Comparison of ENCODE assay signal across 8 cellular contexts in the genomic region with DNA sequence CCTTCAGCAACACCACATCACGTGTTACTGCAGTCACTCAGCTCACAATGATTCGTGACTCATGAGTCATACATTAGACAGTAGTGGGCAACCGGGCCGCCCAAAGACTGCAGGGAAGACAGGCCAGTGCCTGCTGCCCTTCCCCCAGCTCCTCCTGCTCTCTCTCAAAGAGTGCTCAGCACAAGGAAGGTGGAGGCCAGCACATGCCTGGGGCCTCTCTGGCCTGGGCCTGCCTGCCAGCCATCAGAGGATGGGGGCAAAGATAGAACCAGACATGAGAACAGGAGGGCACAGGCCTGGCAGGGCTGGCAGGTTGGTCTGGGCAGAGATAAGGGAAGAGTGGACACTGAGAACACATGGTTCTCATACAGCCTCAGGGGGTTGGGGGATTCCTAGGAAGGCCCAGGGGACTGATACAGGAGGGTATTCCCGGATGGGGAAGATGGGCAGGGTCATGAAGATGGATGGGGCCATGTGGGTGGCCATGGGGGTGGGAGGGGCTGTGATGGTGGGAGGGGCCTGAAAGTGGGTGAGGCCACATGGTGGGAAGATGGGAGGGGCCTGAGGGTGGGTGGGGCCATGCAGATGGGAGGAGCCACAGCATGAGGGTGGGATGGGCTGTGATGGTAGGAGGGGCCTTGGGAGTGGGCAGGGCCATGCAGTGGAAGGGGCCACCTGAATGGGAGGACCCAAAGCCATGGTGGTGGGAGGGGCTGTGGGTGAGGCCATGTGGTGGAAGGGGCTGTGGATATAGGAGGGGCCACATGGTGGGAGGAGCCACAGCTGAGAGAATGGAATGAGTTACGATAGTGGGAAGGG. TPM values are rescaled to one million over a fixed set of nuclear protein-coding genes. Genes with fewer than 3 reads are reported as not detected.
DNase-seq lines count a peak whose midpoint lies in the region; ATAC-seq and TF ChIP-seq lines count a peak whose summit lies in the region.

No MANE protein-coding gene starts in this region.

- peak overlapping the region in 1 of 6 donors; percentile 38 for H3K27ac Mint-ChIP-seq in naive B cell

- no peaks in the 10 kb centered on the region for H3K27me3 ChIP-seq in A673 (replicated peaks; ENCODE audit: insufficient read depth, low read depth, low read length, poor library complexity)

- no peak for TF ChIP-seq CTCF in A673 (conservative IDR thresholded peaks at IDR 0.05; ENCODE audit: low read depth, low read length)

- DNase-seq in A673 (ENCODE audit: low spot score): peak; percentile 94
- peak; percentile 67 for DNase-seq in GM04504 (ENCODE audit: low read depth)
- DNase-seq in NOMO-1 treated with DMSO at 0.1 percent for 48 hours (lab: John Stamatoyannopoulos, UW; ENCODE audit: unreplicated experiment): peak; percentile 32
- DNase-seq in cerebellar cortex (ENCODE audit: low spot score): peak; percentile 51
- DNase-seq in naive B cell: no peak
- no peak for DNase-seq in AML-193 (lab: John Stamatoyannopoulos, UW)
- no peak for DNase-seq in SIG-M5 (lab: John Stamatoyannopoulos, UW)

- no peaks in the 10 kb centered on the region for H3K9me3 Mint-ChIP-seq in naive B cell

- H3K36me3 ChIP-seq in A673 (ENCODE audit: insufficient read depth, low read length, poor library complexity, severe bottlenecking): peaks cover 86% of the 10 kb centered on the region

- peak overlapping the region; percentile 55 for H3K27ac ChIP-seq in A673 (ENCODE audit: low read depth, low read length, poor library complexity, severe bottlenecking)

- BruUV-seq in A673 (replicated peaks; lab: Mats Ljungman, UMichigan): no TSS peak

- intact Hi-C loops in A673 (cut with micrococcal nuclease; ENCODE audit: unreplicated experiment): no loop called here

- H3K4me1 Mint-ChIP-seq in naive B cell: no peaks in the 10 kb centered on the region

- CTCF ChIA-PET in A673 (lab: Charles Lee): no interaction called here

- no peak overlapping the region for H3K4me3 Mint-ChIP-seq in naive B cell

- no peaks in the 10 kb centered on the region for H3K36me3 Mint-ChIP-seq in naive B cell

- peaks cover 9% of the 10 kb centered on the region for H3K4me1 ChIP-seq in A673 (ENCODE audit: insufficient read depth, low read length, poor library complexity, severe bottlenecking)

- no peaks in the 10 kb centered on the region for H3K9me3 ChIP-seq in A673 (ENCODE audit: low read depth, low read length, poor library complexity, severe bottlenecking)

- no peak overlapping the region for H3K4me3 ChIP-seq in A673 (ENCODE audit: low read depth, low read length, poor library complexity, severe bottlenecking)

- POLR2A ChIA-PET in A673 (lab: Charles Lee; ENCODE audit: low non-redundant PET): interaction anchor here (1.1 kb wide), 1 partner anchor 35 kb away, joined by 3 read pairs; no protein-coding TSS in a partner anchor

- H3K27me3 Mint-ChIP-seq in naive B cell: no peaks in the 10 kb centered on the region

- peak; percentile 46 to 63 for ATAC-seq in naive B cell (ENCODE audit: low read depth in 2 of 2)
- ATAC-seq in GM18909 (IDR thresholded peaks at IDR 0.05; ENCODE audit: poor library complexity, unreplicated experiment): no peak

RNA-seq across cellular contexts. Expression of gene KATNB1, which starts 29.0 kb away (rescaled TPM):
- total RNA-seq in A673 (2021): 55.7 and 58.5 TPM in 2 replicates
- polyA plus RNA-seq in naive B cell (ENCODE audit: low read depth in 6 of 6): 10 to 100 TPM in 3 of 6 donors, 1 to 10 TPM in 3; 6.1 to 27.2 (median 10.0) TPM

RNA-seq across cellular contexts. Expression of gene KIFC3, which starts 37.7 kb away (rescaled TPM):
- total RNA-seq in A673 (2021): 198 and 201 TPM in 2 replicates
- 1 to 10 TPM in 2 of 6 donors, under 1 TPM in 1, not detected in 3; 0.54 to 1.3 (median 1.0) TPM for polyA plus RNA-seq in naive B cell (ENCODE audit: low read depth in 6 of 6)

Comparison
In these comparisons a context has a peak if more than half of its experiments do, and no peak if none do; other contexts are left out.
1. DNase-seq: peak in A673 (single experiment), GM04504 (single experiment), NOMO-1 treated with DMSO at 0.1 percent for 48 hours (single experiment) and cerebellar cortex (single experiment); none in naive B cell (single experiment), AML-193 (0 of 2) and SIG-M5 (single experiment).